ENCODE assay signal across 17 cellular contexts in genomic region chrX:130836447-130836846, GRCh38.
DNase-seq lines count a peak whose midpoint lies in the region; ATAC-seq lines count a peak whose summit lies in the region.
"Had no signal": no experiment of that assay in that cellular context is flagged by ENCODE, and none has a peak within 500 bp of the region (broad histone marks: within the 10 kb centered on the region; RNA-seq: fewer than 3 reads in every experiment).

No MANE protein-coding gene starts in this region.

- intact Hi-C loops in left colon (cut with DNase I, micrococcal nuclease), result no loop called here

- DNase-seq in ELF-1 (ENCODE audit: low read depth, low spot score), result peak; percentile 13
- DNase-seq in amniotic epithelial cell (ENCODE audit: low read depth), result peak; percentile 62
- no peak for DNase-seq in left colon
- no peak for DNase-seq in activated CD4-positive, alpha-beta T cell treated with anti-CD3 and anti-CD28 coated beads, Interleukin-2, amount 50 U/mL, for 4 hours
- DNase-seq in NCI-H1105 treated with DMSO at 0.1 percent for 48 hours (lab: John Stamatoyannopoulos, UW), result no peak
- DNase-seq in NCI-H524 (lab: John Stamatoyannopoulos, UW), result no peak
- no peak for DNase-seq in NCI-H1048 (lab: John Stamatoyannopoulos, UW)
- DNase-seq: activated gamma-delta T cell; caudate nucleus; CD4-positive, CD25-positive, alpha-beta regulatory T cell; dorsolateral prefrontal cortex; EL; NCI-H1436; NCI-H748 treated with DMSO at 0.1 percent for 48 hours; SIG-M5 had no signal

- ATAC-seq in GM21786 (IDR thresholded peaks at IDR 0.05; ENCODE audit: unreplicated experiment), result peak; percentile 78
- peak; percentile 44 for ATAC-seq in left colon
- ATAC-seq: gastroesophageal sphincter had no signal

Comparison
In these comparisons a context has a peak if more than half of its experiments do, and no peak if none do; other contexts are left out.
1. DNase-seq: peak in ELF-1 (single experiment) and amniotic epithelial cell (single experiment); none in left colon (0 of 2), activated CD4-positive, alpha-beta T cell treated with anti-CD3 and anti-CD28 coated beads, Interleukin-2, amount 50 U/mL, for 4 hours (0 of 2), NCI-H1105 treated with DMSO at 0.1 percent for 48 hours (single experiment), NCI-H524 (0 of 2) and NCI-H1048 (single experiment).